Comparison of ENCODE assay signal across 19 cellular contexts in genomic region chr2:144834363-144834762, GRCh38.
"Had no signal": no experiment of that assay in that cellular context is flagged by ENCODE, and none has a peak within 500 bp of the region (broad histone marks: within the 10 kb centered on the region; RNA-seq: fewer than 3 reads in every experiment).

No MANE protein-coding gene starts in this region.

- H3K4me1 Mint-ChIP-seq: activated CD4-positive, alpha-beta memory T cell treated with anti-CD3 and anti-CD28 coated beads, Interleukin-2, amount 10 ng/mL, durations not matched to agents 7 days and 5 days; memory B cell; naive thymus-derived CD8-positive, alpha-beta T cell; T-helper 17 cell; WTC11 had no signal

- H3K36me3 ChIP-seq: heart right ventricle, left lung, right atrium auricular region, transverse colon had no signal

- H3K27me3 Mint-ChIP-seq: brain; dendritic cell treated with granulocyte-macrophage colony-stimulating factor and Interleukin-4, amounts not matched to agents 40 ng/mL and 50 ng/mL, for 4 days; memory B cell had no signal

- H3K4me3 Mint-ChIP-seq: activated CD4-positive, alpha-beta memory T cell treated with anti-CD3 and anti-CD28 coated beads, Interleukin-2, amount 10 ng/mL, durations not matched to agents 7 days and 5 days; activated naive CD8-positive, alpha-beta T cell; dendritic cell treated with granulocyte-macrophage colony-stimulating factor and Interleukin-4, amounts not matched to agents 40 ng/mL and 50 ng/mL, for 4 days; memory B cell; naive thymus-derived CD8-positive, alpha-beta T cell; T-helper 17 cell; WTC11 had no signal

- H3K36me3 Mint-ChIP-seq: activated naive CD8-positive, alpha-beta T cell; brain; memory B cell; naive thymus-derived CD8-positive, alpha-beta T cell; WTC11 had no signal

- H3K27me3 ChIP-seq: heart right ventricle, left lung, right atrium auricular region, transverse colon had no signal

- H3K9me3 Mint-ChIP-seq: activated CD4-positive, alpha-beta memory T cell treated with anti-CD3 and anti-CD28 coated beads, Interleukin-2, amount 10 ng/mL, durations not matched to agents 7 days and 5 days; brain; dendritic cell treated with granulocyte-macrophage colony-stimulating factor and Interleukin-4, amounts not matched to agents 40 ng/mL and 50 ng/mL, for 4 days; memory B cell; naive thymus-derived CD8-positive, alpha-beta T cell; WTC11 had no signal

- DNase-seq: activated CD4-positive, alpha-beta memory T cell treated with anti-CD3 and anti-CD28 coated beads, Interleukin-2, amount 10 ng/mL, durations not matched to agents 7 days and 5 days; activated CD4-positive, alpha-beta T cell treated with anti-CD3 and anti-CD28 coated beads for 4 hours; activated effector memory CD4-positive, alpha-beta T cell treated with anti-CD3 and anti-CD28 coated beads, Interleukin-2, amount 50 U/mL, for 16 hours; activated T-cell treated with anti-CD3 and anti-CD28 coated beads, Interleukin-2, amount 50 U/mL, for 48 hours; cerebellar nuclear complex; effector memory CD4-positive, alpha-beta T cell; left lung; naive thymus-derived CD8-positive, alpha-beta T cell; stimulated activated naive CD8-positive, alpha-beta T cell treated with anti-CD3 and anti-CD28 coated beads, Interleukin-15, Interleukin-2, amounts not matched to agents 100 U/mL and 50 U/mL, for 24 hours; T-helper 17 cell; transverse colon had no signal

- H3K27ac Mint-ChIP-seq: activated CD4-positive, alpha-beta memory T cell treated with anti-CD3 and anti-CD28 coated beads, Interleukin-2, amount 10 ng/mL, durations not matched to agents 7 days and 5 days; activated naive CD8-positive, alpha-beta T cell; dendritic cell treated with granulocyte-macrophage colony-stimulating factor and Interleukin-4, amounts not matched to agents 40 ng/mL and 50 ng/mL, for 4 days; memory B cell; naive thymus-derived CD8-positive, alpha-beta T cell; T-helper 17 cell; WTC11 had no signal

- H3K27ac ChIP-seq: left lung, right atrium auricular region had no signal

- H3K4me1 ChIP-seq: transverse colon had no signal

- H3K4me3 ChIP-seq: heart right ventricle, left lung, mucosa of descending colon, right atrium auricular region, transverse colon had no signal

- H3K9me3 ChIP-seq: left lung, mucosa of descending colon, right atrium auricular region, transverse colon had no signal
